Comparison of ENCODE assay signal across 15 cellular contexts in the genomic region with DNA sequence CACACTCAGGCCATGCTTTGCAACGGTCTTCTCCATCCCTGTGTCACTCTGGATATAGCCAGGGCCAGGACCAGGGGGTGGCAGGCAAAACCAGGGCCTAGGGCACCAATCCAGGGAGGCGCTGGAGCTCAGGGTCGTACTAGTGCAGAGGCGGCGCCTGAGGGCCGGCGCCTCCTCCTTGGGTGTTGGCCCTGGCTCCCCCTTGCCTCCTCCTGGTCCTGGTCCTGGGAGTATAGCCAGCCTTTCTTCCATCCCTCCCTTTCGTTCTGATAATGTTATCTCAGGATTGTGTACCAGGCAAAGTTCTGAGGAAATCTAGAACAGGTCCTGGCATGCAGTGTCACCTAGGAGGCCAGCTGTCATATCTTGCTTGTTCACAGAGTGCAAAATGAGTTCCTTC.
DNase-seq lines count a peak whose midpoint lies in the region; ATAC-seq and TF ChIP-seq lines count a peak whose summit lies in the region.
"Had no signal": no experiment of that assay in that cellular context is flagged by ENCODE, and none has a peak within 500 bp of the region (broad histone marks: within the 10 kb centered on the region; RNA-seq: fewer than 3 reads in every experiment).

No MANE protein-coding gene starts in this region.

- BruUV-seq in mammary epithelial cell (replicated peaks; lab: Mats Ljungman, UMichigan): no TSS peak

- no peak overlapping the region for H3K27ac ChIP-seq in Karpas-422 (ENCODE audit: low read length)
- no peak overlapping the region for H3K27ac ChIP-seq in body of pancreas
- no peak overlapping the region for H3K27ac ChIP-seq in stomach
- H3K27ac ChIP-seq in mammary epithelial cell (ENCODE audit: insufficient read depth, low read depth, low read length): no peak overlapping the region
- no peak overlapping the region for H3K27ac ChIP-seq in Peyer's patch
- H3K27ac ChIP-seq: A549, GM23248, HL-60 had no signal

- intact Hi-C loops in body of pancreas (cut with DNase I) (no loop called here), mucosa of descending colon (cut with DNase I, micrococcal nuclease) (loop anchor here in 1 of 2 donors (10.0 kb wide), 1 partner anchor 219 kb away; no protein-coding TSS in a partner anchor), stomach (cut with DNase I; ENCODE audit: low total_unique reads) (no loop called here), mammary epithelial cell (cut with micrococcal nuclease) (no loop called here)

- H3K9me2 ChIP-seq in Karpas-422 (replicated peaks; ENCODE audit: insufficient read depth, low read length): no peaks in the 10 kb centered on the region

- H2AFZ ChIP-seq in Karpas-422 (ENCODE audit: low read length) (no peak overlapping the region), mammary epithelial cell (ENCODE audit: low read depth, low read length) (no peak overlapping the region)
- H2AFZ ChIP-seq: GM23248 had no signal

- H3K4me3 ChIP-seq in Karpas-422 (ENCODE audit: low read length) (no peak overlapping the region), body of pancreas (no peak overlapping the region), mucosa of descending colon (no peak overlapping the region), stomach (no peak overlapping the region), mammary epithelial cell (replicated peaks in 1 of 3; ENCODE audit: insufficient read depth in 1 of 3, low read depth in 2 of 3, low read length in 3 of 3) (no peak overlapping the region), Peyer's patch (no peak overlapping the region)
- H3K4me3 ChIP-seq: A549, GM23248 had no signal

- TF ChIP-seq CTCF in body of pancreas (IDR thresholded peaks at IDR 0.05) (no peak), mucosa of descending colon (IDR thresholded peaks at IDR 0.05) (no peak), stomach (IDR thresholded peaks at IDR 0.05) (no peak), mammary epithelial cell (conservative IDR thresholded peaks at IDR 0.05 in 1 of 2, IDR thresholded peaks at IDR 0.05 in 1 of 2; ENCODE audit: extremely low read depth in 1 of 2, insufficient read depth in 1 of 2, low read depth in 1 of 2, low read length in 2 of 2) (no peak), Peyer's patch (IDR thresholded peaks at IDR 0.05) (no peak)

- ATAC-seq in body of pancreas (peak; percentile 53), mucosa of descending colon (peak; percentile 5)
- ATAC-seq: A549; CD8-positive, alpha-beta T cell; HCT116 had no signal

- H3K4me1 ChIP-seq in Karpas-422 (ENCODE audit: low read length): no peaks in the 10 kb centered on the region
- peaks cover 13% of the 10 kb centered on the region for H3K4me1 ChIP-seq in body of pancreas
- peaks cover 19% of the 10 kb centered on the region for H3K4me1 ChIP-seq in mucosa of descending colon (ENCODE audit: low read depth)
- H3K4me1 ChIP-seq in stomach: peaks cover 0 to 16% (median 3%) of the 10 kb centered on the region in 4 donors
- H3K4me1 ChIP-seq in mammary epithelial cell (ENCODE audit: insufficient read depth, low read length): peaks cover 12% of the 10 kb centered on the region
- peaks cover 0 to 8% (median 3%) of the 10 kb centered on the region in 4 donors for H3K4me1 ChIP-seq in Peyer's patch
- H3K4me1 ChIP-seq: A549, BE2C had no signal

- no peaks in the 10 kb centered on the region for H3K36me3 ChIP-seq in Karpas-422 (ENCODE audit: insufficient read depth, low read length)
- no peaks in the 10 kb centered on the region for H3K36me3 ChIP-seq in body of pancreas (replicated peaks in 1 of 2; ENCODE audit: insufficient read depth in 1 of 2, low read depth in 2 of 2)
- no peaks in the 10 kb centered on the region for H3K36me3 ChIP-seq in mucosa of descending colon (ENCODE audit: low read depth)
- no peaks in the 10 kb centered on the region for H3K36me3 ChIP-seq in stomach
- no peaks in the 10 kb centered on the region for H3K36me3 ChIP-seq in mammary epithelial cell (ENCODE audit: insufficient read depth, low read length)
- H3K36me3 ChIP-seq in Peyer's patch: no peaks in the 10 kb centered on the region
- H3K36me3 ChIP-seq: BE2C had no signal

- DNase-seq in Karpas-422 (peak; percentile 36), body of pancreas (peak in 2 of 4 donors; percentile 37 to 54), mucosa of descending colon (no peak), stomach (peak; percentile 36), mammary epithelial cell (no peak), NCI-H1105 (lab: John Stamatoyannopoulos, UW) (no peak), Peyer's patch (no peak)
- DNase-seq in stimulated activated CD4-positive, alpha-beta T cell treated with anti-CD3 and anti-CD28 coated beads, Interleukin-4, amount 100 ng/mL, for 24 hours: no peak
- DNase-seq: BE2C; CD8-positive, alpha-beta T cell; COR-L47; GM23248 had no signal

- 28 to 37% methylated on average over 7 to 8 of the region's 8 CpGs for WGBS in body of pancreas, 2 donors
- WGBS in stomach, 5 donors: 32 to 67% (median 46%) methylated on average over 6 to 8 of the region's 8 CpGs
- WGBS in mammary epithelial cell (ENCODE audit: low coverage, missing lambda C conversion rate): 71% methylated on average over 7 of the region's 8 CpGs

- CTCF ChIA-PET in mammary epithelial cell (lab: Charles Lee; ENCODE audit: low non-redundant PET): no interaction called here

- no peak overlapping the region for H3K9ac ChIP-seq in Karpas-422 (ENCODE audit: low read length)
- H3K9ac ChIP-seq in mammary epithelial cell (ENCODE audit: insufficient read depth, low read length): no peak overlapping the region
- H3K9ac ChIP-seq: GM23248 had no signal

- H3K4me2 ChIP-seq in Karpas-422 (ENCODE audit: low read depth, low read length, poor library complexity, severe bottlenecking) (no peak overlapping the region), mammary epithelial cell (ENCODE audit: insufficient read depth, low read depth, low read length) (no peak overlapping the region)
- H3K4me2 ChIP-seq: A549 had no signal

- no peaks in the 10 kb centered on the region for H3K79me2 ChIP-seq in Karpas-422 (ENCODE audit: low read length)
- no peaks in the 10 kb centered on the region for H3K79me2 ChIP-seq in mammary epithelial cell (ENCODE audit: insufficient read depth, low read length)

- no peak for TF ChIP-seq EP300 in stomach (IDR thresholded peaks at IDR 0.05)

- H4K20me1 ChIP-seq in Karpas-422 (ENCODE audit: insufficient read depth, low read depth, low read length): no peaks in the 10 kb centered on the region
- H4K20me1 ChIP-seq in mammary epithelial cell (ENCODE audit: insufficient read depth, low read length): no peaks in the 10 kb centered on the region

- dilution Hi-C loops in mammary epithelial cell (cut with HindIII; ENCODE audit: low sequenced_read_pairs): no loop called here

- in situ Hi-C loops in mammary epithelial cell (cut with MboI; ENCODE audit: low sequenced_read_pairs in 2 of 2): no loop called here

- no peaks in the 10 kb centered on the region for H3K9me3 ChIP-seq in Karpas-422 (ENCODE audit: low read length)
- H3K9me3 ChIP-seq in body of pancreas: no peaks in the 10 kb centered on the region
- H3K9me3 ChIP-seq in mucosa of descending colon: no peaks in the 10 kb centered on the region
- H3K9me3 ChIP-seq in stomach: no peaks in the 10 kb centered on the region
- H3K9me3 ChIP-seq in mammary epithelial cell (replicated peaks; ENCODE audit: insufficient read depth, low read length): no peaks in the 10 kb centered on the region
- H3K9me3 ChIP-seq in Peyer's patch: no peaks in the 10 kb centered on the region
- H3K9me3 ChIP-seq: A549, BE2C had no signal

- no peak for TF ChIP-seq POLR2A in body of pancreas (IDR thresholded peaks at IDR 0.05)
- no peak for TF ChIP-seq POLR2A in stomach (IDR thresholded peaks at IDR 0.05)
- no peak for TF ChIP-seq POLR2A in Peyer's patch (IDR thresholded peaks at IDR 0.05)

- H3K27me3 ChIP-seq in Karpas-422 (ENCODE audit: low read length): no peaks in the 10 kb centered on the region
- H3K27me3 ChIP-seq in body of pancreas: no peaks in the 10 kb centered on the region
- H3K27me3 ChIP-seq in stomach: peaks cover 0 to 2% (median 0%) of the 10 kb centered on the region in 3 donors
- no peaks in the 10 kb centered on the region for H3K27me3 ChIP-seq in mammary epithelial cell (ENCODE audit: insufficient read depth, low read length)
- no peaks in the 10 kb centered on the region for H3K27me3 ChIP-seq in Peyer's patch
- H3K27me3 ChIP-seq: BE2C had no signal

Comparison
In these comparisons a context has a peak if more than half of its experiments do, and no peak if none do; other contexts are left out.
1. DNase-seq: peak in Karpas-422 (single experiment) and stomach (single experiment); none in mucosa of descending colon (0 of 3), mammary epithelial cell (single experiment), NCI-H1105 (single experiment), stimulated activated CD4-positive, alpha-beta T cell treated with anti-CD3 and anti-CD28 coated beads, Interleukin-4, amount 100 ng/mL, for 24 hours (single experiment) and Peyer's patch (0 of 3).